ENCODE assay signal across 8 cellular contexts in genomic region chr5:142845402-142845901, GRCh38.
DNase-seq lines count a peak whose midpoint lies in the region; ATAC-seq and TF ChIP-seq lines count a peak whose summit lies in the region.

No MANE protein-coding gene starts in this region.

- TF ChIP-seq CTCF in PC-3 (conservative IDR thresholded peaks at IDR 0.05; ENCODE audit: low read depth, low read length), result no peak

- peaks cover 51% of the 10 kb centered on the region for H3K79me2 ChIP-seq in PC-3 (ENCODE audit: low read length)

- no peak for DNase-seq in PC-3
- DNase-seq in left ventricle myocardium superior, result peak; percentile 75
- DNase-seq in iPS-NIHi7 (ENCODE audit: extremely low spot score), result no peak
- no peak for DNase-seq in NCI-H146 treated with DMSO at 0.1 percent for 48 hours (lab: John Stamatoyannopoulos, UW; ENCODE audit: unreplicated experiment)
- DNase-seq in NOMO-1 (lab: John Stamatoyannopoulos, UW; ENCODE audit: unreplicated experiment in 2 of 2), result no peak

- intact Hi-C loops in PC-3 (cut with micrococcal nuclease), result no loop called here
- intact Hi-C loops in left ventricle myocardium superior (cut with micrococcal nuclease), result no loop called here

- CTCF ChIA-PET in PC-3 (lab: Charles Lee), result interaction anchor here (0.6 to 1.3 kb wide), 2 partner anchors 21 to 1038 kb away, joined by 3 to 5 read pairs; no protein-coding TSS in a partner anchor

- no TSS peak for BruUV-seq in PC-3 (replicated peaks; lab: Mats Ljungman, UMichigan)

- POLR2A ChIA-PET in PC-3 (lab: Charles Lee; ENCODE audit: unreplicated experiment), result no interaction called here

- H4K20me1 ChIP-seq in BLaER1 (no peaks in the 10 kb centered on the region), PC-3 (ENCODE audit: low read length) (no peaks in the 10 kb centered on the region)

- no peaks in the 10 kb centered on the region for H3K9me2 ChIP-seq in PC-3 (replicated peaks; ENCODE audit: low read length)

- H3K27ac ChIP-seq in BLaER1 (peak overlapping the region; percentile 81), PC-3 (ENCODE audit: low read length) (peak overlapping the region; percentile 88), temporal lobe (ENCODE audit: low read depth, low read length) (peak overlapping the region; percentile 68)

- no peak overlapping the region for H2AFZ ChIP-seq in PC-3 (ENCODE audit: low read length)

- H3K9me3 ChIP-seq in BLaER1 (no peaks in the 10 kb centered on the region), PC-3 (ENCODE audit: low read length) (no peaks in the 10 kb centered on the region)

- H3K27me3 ChIP-seq in BLaER1, result no peaks in the 10 kb centered on the region
- no peaks in the 10 kb centered on the region for H3K27me3 ChIP-seq in PC-3 (ENCODE audit: low read length)

- H3K4me2 ChIP-seq in BLaER1, result peak overlapping the region; percentile 87
- H3K4me2 ChIP-seq in PC-3 (ENCODE audit: low read length), result peak overlapping the region; percentile 70

- peak overlapping the region; percentile 45; the same call in 1 of the 2 replicates for H3K4me3 ChIP-seq in BLaER1
- H3K4me3 ChIP-seq in PC-3 (ENCODE audit: low read length), result no peak overlapping the region

- H3K36me3 ChIP-seq in BLaER1 (no peaks in the 10 kb centered on the region), PC-3 (ENCODE audit: low read depth, low read length) (no peaks in the 10 kb centered on the region)

- H3K4me1 ChIP-seq in BLaER1, result peaks cover 44% of the 10 kb centered on the region
- peaks cover 28% of the 10 kb centered on the region for H3K4me1 ChIP-seq in PC-3 (ENCODE audit: insufficient read depth, low read length)

- peak; percentile 52 for ATAC-seq in GM21619 (IDR thresholded peaks at IDR 0.05; ENCODE audit: unreplicated experiment)
- ATAC-seq in PC-3, result peak; percentile 12; the same call in 1 of the 2 replicates
- peak; percentile 61 for ATAC-seq in left ventricle myocardium superior

- H3K9ac ChIP-seq in BLaER1 (peak overlapping the region; percentile 72), PC-3 (ENCODE audit: low read length) (peak overlapping the region; percentile 56)

- H3F3A ChIP-seq in PC-3 (ENCODE audit: low read length, unreplicated experiment), result no peaks in the 10 kb centered on the region
